In the genomic region with DNA sequence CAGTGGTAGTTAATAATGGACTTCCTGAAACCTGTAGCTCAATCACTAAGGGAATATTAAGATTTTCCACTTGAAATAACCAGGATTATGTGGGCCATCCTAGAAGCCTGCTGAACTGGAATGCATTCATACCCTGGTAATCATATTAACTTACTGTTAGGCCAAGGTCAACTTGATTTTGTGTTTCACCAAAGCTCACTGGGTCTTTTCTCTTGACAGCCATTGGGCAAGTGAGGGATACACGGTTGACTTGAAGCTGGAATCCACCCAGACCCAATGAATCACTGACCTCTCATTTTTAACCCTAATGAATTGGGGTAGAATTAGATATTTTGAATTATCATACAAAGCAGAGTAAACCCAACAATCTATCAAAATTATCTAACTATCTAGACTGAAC, we compare ENCODE assay signal across 14 cellular contexts.
DNase-seq lines count a peak whose midpoint lies in the region; ATAC-seq and TF ChIP-seq lines count a peak whose summit lies in the region.
"Had no signal": no experiment of that assay in that cellular context is flagged by ENCODE, and none has a peak within 500 bp of the region (broad histone marks: within the 10 kb centered on the region; RNA-seq: fewer than 3 reads in every experiment).

No MANE protein-coding gene starts in this region.

- TF ChIP-seq CTCF in fibroblast of pulmonary artery (IDR thresholded peaks at IDR 0.05; ENCODE audit: low read length, missing control alignments) (no peak), retinal pigment epithelial cell (conservative IDR thresholded peaks at IDR 0.05; ENCODE audit: low read depth, low read length) (no peak)

- no peak overlapping the region for H3K4me3 ChIP-seq in fibroblast of pulmonary artery (replicated peaks; ENCODE audit: low read depth, low read length)
- no peak overlapping the region for H3K4me3 ChIP-seq in retinal pigment epithelial cell (ENCODE audit: low read length)
- H3K4me3 ChIP-seq: BLaER1 treated with 17β-estradiol and CSF1 and Interleukin-3, amounts not matched to agents 10 nM and 100 nM; testis had no signal

- ATAC-seq in GM18907 (IDR thresholded peaks at IDR 0.05; ENCODE audit: unreplicated experiment) (no peak), HG03045 (IDR thresholded peaks at IDR 0.05; ENCODE audit: unreplicated experiment) (no peak)

- peak; percentile 40 for DNase-seq in HS-27A (ENCODE audit: low read depth)
- peak; percentile 27 for DNase-seq in amniotic epithelial cell (ENCODE audit: low read depth)
- peak; percentile 17 for DNase-seq in fibroblast of pulmonary artery (ENCODE audit: low read depth)
- peak; percentile 39 for DNase-seq in retinal pigment epithelial cell (ENCODE audit: low read depth)
- no peak for DNase-seq in COLO829 (ENCODE audit: low spot score)
- DNase-seq: activated CD8-positive, alpha-beta memory T cell treated with anti-CD3 and anti-CD28 coated beads, Interleukin-2, amount 50 U/mL, for 4 hours; activated gamma-delta T cell treated with Interleukin-2 at 50 U/mL for 16 hours; NCI-H1048; stimulated activated CD4-positive, alpha-beta T cell treated with anti-CD3 and anti-CD28 coated beads, Interleukin-4, amount 100 ng/mL, for 1 hour; stimulated activated CD8-positive, alpha-beta memory T cell treated with anti-CD3 and anti-CD28 coated beads, Interleukin-4, amount 100 ng/mL, for 48 hours; testis had no signal
